In genomic region chr4:140243345-140243753, GRCh38 we compare ENCODE assay signal across 9 cellular contexts.
DNase-seq lines count a peak whose midpoint lies in the region; ATAC-seq and TF ChIP-seq lines count a peak whose summit lies in the region.
"Had no signal": no experiment of that assay in that cellular context is flagged by ENCODE, and none has a peak within 500 bp of the region (broad histone marks: within the 10 kb centered on the region; RNA-seq: fewer than 3 reads in every experiment).

No MANE protein-coding gene starts in this region.

- no peaks in the 10 kb centered on the region for H3K36me3 Mint-ChIP-seq in activated T-helper 2 cell treated with anti-CD3 and anti-CD28 coated beads, Interferon-gamma antibody, Interleukin-2, Interleukin-4, amounts not matched to agents 10 μg/mL and 5 μg/mL and 100 μg/mL, durations not matched to agents 14 hours and 24 hours and 36 hours (ENCODE audit: low read depth)

- peak overlapping the region; percentile 63 for H3K4me3 Mint-ChIP-seq in activated T-helper 2 cell treated with anti-CD3 and anti-CD28 coated beads, Interferon-gamma antibody, Interleukin-2, Interleukin-4, amounts not matched to agents 10 μg/mL and 5 μg/mL and 100 μg/mL, durations not matched to agents 14 hours and 24 hours and 36 hours (ENCODE audit: low read depth)

- peaks cover 4% of the 10 kb centered on the region for H3K27me3 Mint-ChIP-seq in activated T-helper 2 cell treated with anti-CD3 and anti-CD28 coated beads, Interferon-gamma antibody, Interleukin-2, Interleukin-4, amounts not matched to agents 10 μg/mL and 5 μg/mL and 100 μg/mL, durations not matched to agents 14 hours and 24 hours and 36 hours (ENCODE audit: low read depth)

- no peaks in the 10 kb centered on the region for H3K9me3 ChIP-seq in tibial artery

- H3K4me1 ChIP-seq in tibial artery = peaks cover 0 to 17% (median 16%) of the 10 kb centered on the region in 4 donors

- H3K9me3 Mint-ChIP-seq in activated T-helper 2 cell treated with anti-CD3 and anti-CD28 coated beads, Interferon-gamma antibody, Interleukin-2, Interleukin-4, amounts not matched to agents 10 μg/mL and 5 μg/mL and 100 μg/mL, durations not matched to agents 14 hours and 24 hours and 36 hours = no peaks in the 10 kb centered on the region

- intact Hi-C loops in activated T-helper 2 cell treated with anti-CD3 and anti-CD28 coated beads, Interferon-gamma antibody, Interleukin-2, Interleukin-4, amounts not matched to agents 10 μg/mL and 5 μg/mL and 100 μg/mL, durations not matched to agents 14 hours and 24 hours and 36 hours (cut with micrococcal nuclease) = loop anchor here (1.0 kb wide), 1 partner anchor 9 kb away; no protein-coding TSS in a partner anchor
- intact Hi-C loops in tibial artery (cut with DNase I; ENCODE audit: low total_unique reads) = no loop called here

- no peak overlapping the region for H3K4me3 ChIP-seq in tibial artery
- H3K4me3 ChIP-seq: K562 had no signal

- H3K27me3 ChIP-seq in tibial artery = no peaks in the 10 kb centered on the region

- H3K36me3 ChIP-seq in tibial artery = no peaks in the 10 kb centered on the region

- peaks cover 31% of the 10 kb centered on the region for H3K4me1 Mint-ChIP-seq in activated T-helper 2 cell treated with anti-CD3 and anti-CD28 coated beads, Interferon-gamma antibody, Interleukin-2, Interleukin-4, amounts not matched to agents 10 μg/mL and 5 μg/mL and 100 μg/mL, durations not matched to agents 14 hours and 24 hours and 36 hours (ENCODE audit: low read depth)

- ATAC-seq in GM18873 (IDR thresholded peaks at IDR 0.05; ENCODE audit: low FRiP score, unreplicated experiment) = peak; percentile 75
- peak; percentile 73 for ATAC-seq in HG03025 (IDR thresholded peaks at IDR 0.05; ENCODE audit: low FRiP score, unreplicated experiment)
- ATAC-seq: K562 had no signal

- H3K27ac ChIP-seq in tibial artery = peak overlapping the region in 1 of 2 donors; percentile 7

- TF ChIP-seq CTCF in tibial artery (IDR thresholded peaks at IDR 0.05) = no peak

- DNase-seq in DMS153 (lab: John Stamatoyannopoulos, UW) (peak; percentile 97), NCI-H2029 treated with DMSO at 0.1 percent for 48 hours (lab: John Stamatoyannopoulos, UW) (peak; percentile 88), renal cortical epithelial cell (ENCODE audit: low read depth) (peak; percentile 64), amygdala (lab: John Stamatoyannopoulos, UW) (no peak), tibial artery (no peak)
- no peak for DNase-seq in activated T-helper 2 cell treated with anti-CD3 and anti-CD28 coated beads, Interferon-gamma antibody, Interleukin-2, Interleukin-4, amounts not matched to agents 10 μg/mL and 5 μg/mL and 100 μg/mL, durations not matched to agents 14 hours and 24 hours and 36 hours (ENCODE audit: low spot score)

- H3K27ac Mint-ChIP-seq in activated T-helper 2 cell treated with anti-CD3 and anti-CD28 coated beads, Interferon-gamma antibody, Interleukin-2, Interleukin-4, amounts not matched to agents 10 μg/mL and 5 μg/mL and 100 μg/mL, durations not matched to agents 14 hours and 24 hours and 36 hours = peak overlapping the region; percentile 46

Comparison
In these comparisons a context has a peak if more than half of its experiments do, and no peak if none do; other contexts are left out.
1. DNase-seq: peak in DMS153 (single experiment), NCI-H2029 treated with DMSO at 0.1 percent for 48 hours (single experiment) and renal cortical epithelial cell (single experiment); none in activated T-helper 2 cell treated with anti-CD3 and anti-CD28 coated beads, Interferon-gamma antibody, Interleukin-2, Interleukin-4, amounts not matched to agents 10 μg/mL and 5 μg/mL and 100 μg/mL, durations not matched to agents 14 hours and 24 hours and 36 hours (single experiment), amygdala (0 of 56) and tibial artery (0 of 2).